32 cellular contexts compared by ENCODE assay signal in genomic region chr9:19284729-19285128, GRCh38.
"Had no signal": no experiment of that assay in that cellular context is flagged by ENCODE, and none has a peak within 500 bp of the region (broad histone marks: within the 10 kb centered on the region; RNA-seq: fewer than 3 reads in every experiment).

No MANE protein-coding gene starts in this region.

- H3K27me3 ChIP-seq: brain microvascular endothelial cell, esophagus squamous epithelium, gastroesophageal sphincter had no signal

- H3K9me3 Mint-ChIP-seq: activated B cell treated with CpG ODN at 0.5 μM for 24 hours; activated CD8-positive, alpha-beta T cell treated with anti-CD3 and anti-CD28 coated beads for 36 hours; activated T-cell treated with anti-CD3 and anti-CD28 coated beads, Interleukin-2, amount 50 U/mL, for 4 hours; activated T-helper 17 cell treated with anti-CD3 and anti-CD28 coated beads, Interleukin-2, amount 50 U/mL, for 72 hours; central memory CD8-positive, alpha-beta T cell; T-helper 2 cell treated with Interferon-gamma antibody and Interleukin-4, amounts not matched to agents 5 μg/mL and 100 μg/mL, for 36 hours had no signal

- DNase-seq: activated B cell treated with CpG ODN at 0.5 μM for 24 hours; activated CD4-positive, alpha-beta T cell treated with anti-CD3 and anti-CD28 coated beads for 48 hours; activated CD4-positive, alpha-beta T cell treated with anti-CD3 and anti-CD28 coated beads, Interleukin-2, amount 50 U/mL, for 1 hour; activated CD4-positive, alpha-beta T cell treated with anti-CD3 and anti-CD28 coated beads, Interleukin-2, amount 50 U/mL, for 48 hours; activated CD8-positive, alpha-beta memory T cell treated with anti-CD3 and anti-CD28 coated beads for 24 hours; activated CD8-positive, alpha-beta T cell treated with anti-CD3 and anti-CD28 coated beads for 36 hours; activated effector memory CD4-positive, alpha-beta T cell treated with Interleukin-2 at 50 U/mL for 16 hours; activated gamma-delta T cell treated with Interleukin-2 at 50 U/mL for 16 hours; activated naive CD4-positive, alpha-beta T cell treated with anti-CD3 and anti-CD28 coated beads, Interleukin-2, amount 50 U/mL, for 16 hours; activated naive CD4-positive, alpha-beta T cell treated with Interleukin-2 at 50 U/mL for 16 hours; activated T-cell treated with anti-CD3 and anti-CD28 coated beads, Interleukin-2, amount 50 U/mL, for 4 hours; amniotic stem cell; anterior cingulate cortex; brain microvascular endothelial cell; effector CD8-positive, alpha-beta T cell; esophagus squamous epithelium; T-helper 1 cell; T-helper 17 cell; T1000; WERI-Rb-1 had no signal

- H3K36me3 ChIP-seq: brain microvascular endothelial cell, WERI-Rb-1 had no signal

- H3K27ac ChIP-seq: brain microvascular endothelial cell, epithelial cell of prostate, esophagus squamous epithelium, gastroesophageal sphincter, WERI-Rb-1 had no signal

- FAIRE-seq: astrocyte, bronchial epithelial cell, colon, endometrium, endothelial cell of umbilical vein had no signal

- H3K4me1 Mint-ChIP-seq: activated T-helper 17 cell treated with anti-CD3 and anti-CD28 coated beads, Interleukin-2, amount 50 U/mL, for 72 hours had no signal

- H3K4me3 Mint-ChIP-seq: activated B cell treated with CpG ODN at 0.5 μM for 24 hours; activated CD8-positive, alpha-beta T cell treated with anti-CD3 and anti-CD28 coated beads for 36 hours; activated naive CD8-positive, alpha-beta T cell; activated T-cell treated with anti-CD3 and anti-CD28 coated beads, Interleukin-2, amount 50 U/mL, for 4 hours; activated T-helper 17 cell treated with anti-CD3 and anti-CD28 coated beads, Interleukin-2, amount 50 U/mL, for 72 hours; central memory CD8-positive, alpha-beta T cell; T-helper 17 cell; T-helper 2 cell treated with Interferon-gamma antibody and Interleukin-4, amounts not matched to agents 5 μg/mL and 100 μg/mL, for 36 hours had no signal

- H3K27me3 Mint-ChIP-seq: activated B cell treated with CpG ODN at 0.5 μM for 24 hours; activated CD8-positive, alpha-beta T cell treated with anti-CD3 and anti-CD28 coated beads for 36 hours; activated naive CD8-positive, alpha-beta T cell; activated T-helper 17 cell treated with anti-CD3 and anti-CD28 coated beads, Interleukin-2, amount 50 U/mL, for 72 hours; central memory CD8-positive, alpha-beta T cell; T-helper 17 cell had no signal

- ATAC-seq: activated CD4-positive, CD25-positive, alpha-beta regulatory T cell treated with anti-CD3 and anti-CD28 coated beads, Interleukin-2, amount 50 U/mL, for 24 hours; activated CD8-positive, alpha-beta T cell treated with anti-CD3 and anti-CD28 coated beads for 36 hours; activated T-cell treated with anti-CD3 and anti-CD28 coated beads, Interleukin-2, amount 50 U/mL, for 4 hours; activated T-helper 17 cell treated with anti-CD3 and anti-CD28 coated beads, Interleukin-2, amount 50 U/mL, for 72 hours; gastroesophageal sphincter; T-helper 17 cell had no signal

- H3K9me3 ChIP-seq: esophagus squamous epithelium, gastroesophageal sphincter had no signal

- H3K4me3 ChIP-seq: esophagus squamous epithelium, gastroesophageal sphincter had no signal

- H3K27ac Mint-ChIP-seq: activated B cell treated with CpG ODN at 0.5 μM for 24 hours; activated CD8-positive, alpha-beta T cell treated with anti-CD3 and anti-CD28 coated beads for 36 hours; activated naive CD8-positive, alpha-beta T cell; activated T-helper 17 cell treated with anti-CD3 and anti-CD28 coated beads, Interleukin-2, amount 50 U/mL, for 72 hours; T-helper 17 cell; T-helper 2 cell treated with Interferon-gamma antibody and Interleukin-4, amounts not matched to agents 5 μg/mL and 100 μg/mL, for 36 hours had no signal
